Comparison of ENCODE assay signal across 8 cellular contexts in the genomic region with DNA sequence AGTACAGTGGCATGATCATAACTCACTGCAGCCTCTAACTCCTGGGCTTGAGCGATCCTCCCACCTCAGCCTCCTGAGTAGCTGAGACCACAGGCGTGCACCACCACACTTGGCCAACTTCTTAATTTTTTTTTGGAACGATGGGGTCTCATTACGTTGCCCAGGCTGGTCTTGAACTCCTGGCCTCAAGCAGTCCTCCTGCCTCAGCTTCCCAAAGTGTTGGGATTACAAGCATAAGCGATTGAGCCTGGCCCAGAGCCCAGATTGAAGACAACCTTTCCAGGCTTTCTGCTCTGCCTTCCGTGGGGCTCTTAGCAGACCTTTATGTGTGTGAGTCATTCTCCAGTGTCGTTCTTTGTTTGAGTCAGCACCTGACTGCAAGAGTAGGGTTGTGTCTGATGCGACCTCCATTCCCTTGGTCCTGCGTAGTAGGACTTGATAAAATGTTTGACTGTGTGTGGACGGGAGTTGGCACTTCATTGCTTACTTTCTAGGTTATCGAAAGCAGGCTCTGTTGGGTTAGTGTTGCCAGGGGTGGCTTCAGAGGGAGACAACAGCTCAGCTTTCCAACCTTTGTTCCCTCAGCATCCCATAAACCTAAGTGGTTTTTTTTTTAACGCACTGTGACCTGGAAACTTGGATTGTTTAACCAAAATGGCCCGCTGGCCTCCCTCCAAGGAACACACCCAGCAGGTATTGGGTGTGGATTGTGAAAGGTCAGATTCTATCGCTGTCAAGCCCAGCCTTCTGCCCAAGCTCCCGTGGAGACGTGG. TPM values are rescaled to one million over a fixed set of nuclear protein-coding genes. Genes with fewer than 3 reads are reported as not detected.
DNase-seq lines count a peak whose midpoint lies in the region; ATAC-seq and TF ChIP-seq lines count a peak whose summit lies in the region.
"Had no signal": no experiment of that assay in that cellular context is flagged by ENCODE, and none has a peak within 500 bp of the region (broad histone marks: within the 10 kb centered on the region; RNA-seq: fewer than 3 reads in every experiment).

No MANE protein-coding gene starts in this region.

- intact Hi-C loops in posterior vena cava (cut with DNase I), result no loop called here

- ATAC-seq in foreskin keratinocyte, result peak; percentile 85
- no peak for ATAC-seq in GM19452 (IDR thresholded peaks at IDR 0.05; ENCODE audit: unreplicated experiment)

- no peak overlapping the region for H3K27ac ChIP-seq in foreskin keratinocyte
- H3K27ac ChIP-seq: WERI-Rb-1 had no signal

- DNase-seq in HPDE6-E6E7 (ENCODE audit: extremely low spot score), result peak; percentile 54
- peak; percentile 27 for DNase-seq in RKO (ENCODE audit: low spot score)
- peak; percentile 46 to 74 for DNase-seq in foreskin keratinocyte
- DNase-seq in stimulated activated CD4-positive, alpha-beta T cell treated with anti-CD3 and anti-CD28 coated beads, Interleukin-4, amount 100 ng/mL, for 24 hours, result peak; percentile 34
- no peak for DNase-seq in NAMALWA (ENCODE audit: low spot score)
- DNase-seq in posterior vena cava (ENCODE audit: low spot score), result no peak
- DNase-seq: WERI-Rb-1 had no signal

- H3K4me1 ChIP-seq in foreskin keratinocyte, result peaks cover 6% of the 10 kb centered on the region

- TF ChIP-seq CTCF in foreskin keratinocyte (conservative IDR thresholded peaks at IDR 0.05), result no peak

- H3K27me3 ChIP-seq in foreskin keratinocyte, result no peaks in the 10 kb centered on the region

RNA-seq across cellular contexts. Expression of a gene that starts 26.4 kb away (rescaled TPM):
- total RNA-seq in foreskin keratinocyte (21.4 and 21.6 TPM in 2 replicates), posterior vena cava (10 to 100 TPM; 33.6 to 45.7 TPM)
- polyA plus RNA-seq in foreskin keratinocyte, result 5.0 and 5.6 TPM in 2 replicates

Comparison
In these comparisons a context has a peak if more than half of its experiments do, and no peak if none do; other contexts are left out.
1. DNase-seq: peak in HPDE6-E6E7 (single experiment), RKO (single experiment), foreskin keratinocyte (2 of 2) and stimulated activated CD4-positive, alpha-beta T cell treated with anti-CD3 and anti-CD28 coated beads, Interleukin-4, amount 100 ng/mL, for 24 hours (single experiment); none in NAMALWA (single experiment) and posterior vena cava (single experiment).